ENCODE assay signal across 13 cellular contexts in genomic region chr4:105179539-105180401, GRCh38. TPM values are rescaled to one million over a fixed set of nuclear protein-coding genes. Genes with fewer than 3 reads are reported as not detected.
DNase-seq lines count a peak whose midpoint lies in the region; ATAC-seq and TF ChIP-seq lines count a peak whose summit lies in the region.
"Had no signal": no experiment of that assay in that cellular context is flagged by ENCODE, and none has a peak within 500 bp of the region (broad histone marks: within the 10 kb centered on the region; RNA-seq: fewer than 3 reads in every experiment).

No MANE protein-coding gene starts in this region.

- peak; percentile 33 for DNase-seq in epithelial cell of proximal tubule (ENCODE audit: low read depth)
- no peak for DNase-seq in upper lobe of left lung
- DNase-seq in NAMALWA (ENCODE audit: low spot score) = no peak
- no peak for DNase-seq in hippocampal formation (lab: John Stamatoyannopoulos, UW)
- DNase-seq: activated CD8-positive, alpha-beta memory T cell treated with anti-CD3 and anti-CD28 coated beads, Interleukin-2, amount 10 ng/mL, durations not matched to agents 7 days and 5 days; BE2C; DND-41; PC-3; WERI-Rb-1 had no signal

- H3K36me3 ChIP-seq in neutrophil (no peaks in the 10 kb centered on the region), upper lobe of left lung (peaks cover 0 to 2% (median 0%) of the 10 kb centered on the region in 4 donors)
- H3K36me3 ChIP-seq: BE2C, WERI-Rb-1 had no signal

- H3K4me1 ChIP-seq in neutrophil (ENCODE audit: control insufficient read depth in 1 of 2, insufficient read depth in 1 of 2, low read depth in 1 of 2, low read length in 1 of 2) (peaks cover 15 to 19% of the 10 kb centered on the region in 2 experiments), upper lobe of left lung (peaks cover 0 to 11% (median 3%) of the 10 kb centered on the region in 4 donors)
- H3K4me1 ChIP-seq: BE2C had no signal

- ATAC-seq in GM18505 (IDR thresholded peaks at IDR 0.05; ENCODE audit: unreplicated experiment) = peak; percentile 50
- ATAC-seq in HG03097 (IDR thresholded peaks at IDR 0.05; ENCODE audit: low FRiP score, unreplicated experiment) = peak; percentile 64
- no peak for ATAC-seq in upper lobe of left lung (ENCODE audit: low FRiP score in 2 of 2)
- ATAC-seq: activated CD8-positive, alpha-beta memory T cell treated with anti-CD3 and anti-CD28 coated beads, Interleukin-2, amount 10 ng/mL, durations not matched to agents 7 days and 5 days; PC-3 had no signal

- H3K4me3 ChIP-seq in epithelial cell of proximal tubule (ENCODE audit: low read depth, low read length) (no peak overlapping the region), neutrophil (ENCODE audit: low read depth in 1 of 2, low read length in 1 of 2) (no peak overlapping the region), upper lobe of left lung (no peak overlapping the region)

- H3K27me3 ChIP-seq in neutrophil (no peaks in the 10 kb centered on the region), upper lobe of left lung (no peaks in the 10 kb centered on the region)
- H3K27me3 ChIP-seq: BE2C had no signal

- H3K27ac ChIP-seq in neutrophil (peak overlapping the region; percentile 52), upper lobe of left lung (no peak overlapping the region)
- H3K27ac ChIP-seq: parathyroid adenoma, WERI-Rb-1 had no signal

- H3K9me3 ChIP-seq in neutrophil (no peaks in the 10 kb centered on the region), upper lobe of left lung (no peaks in the 10 kb centered on the region)
- H3K9me3 ChIP-seq: BE2C had no signal

- no peak for TF ChIP-seq EP300 in upper lobe of left lung (IDR thresholded peaks at IDR 0.05)

- TF ChIP-seq POLR2A in GM18505 (IDR thresholded peaks at IDR 0.05; ENCODE audit: borderline replicate concordance, extremely low read depth, insufficient read depth, insufficient read length) (no peak), upper lobe of left lung (IDR thresholded peaks at IDR 0.05) (no peak)

- TF ChIP-seq CTCF in epithelial cell of proximal tubule (conservative IDR thresholded peaks at IDR 0.05; ENCODE audit: low read depth, low read length) = no peak
- no peak for TF ChIP-seq CTCF in neutrophil (IDR thresholded peaks at IDR 0.05)
- no peak for TF ChIP-seq CTCF in upper lobe of left lung (IDR thresholded peaks at IDR 0.05)

RNA-seq across cellular contexts. Expression of gene TET2, which starts 33.1 kb away (rescaled TPM):
- total RNA-seq in epithelial cell of proximal tubule = 5.0 and 5.9 TPM in 2 replicates
- 10 to 100 TPM; 25.1 to 41.9 (median 29.7) TPM for total RNA-seq in upper lobe of left lung

Comparison
In these comparisons a context has a peak if more than half of its experiments do, and no peak if none do; other contexts are left out.
1. ATAC-seq: peak in GM18505 (single experiment) and HG03097 (single experiment); none in upper lobe of left lung (0 of 2).